20 cellular contexts compared by ENCODE assay signal in the genomic region with DNA sequence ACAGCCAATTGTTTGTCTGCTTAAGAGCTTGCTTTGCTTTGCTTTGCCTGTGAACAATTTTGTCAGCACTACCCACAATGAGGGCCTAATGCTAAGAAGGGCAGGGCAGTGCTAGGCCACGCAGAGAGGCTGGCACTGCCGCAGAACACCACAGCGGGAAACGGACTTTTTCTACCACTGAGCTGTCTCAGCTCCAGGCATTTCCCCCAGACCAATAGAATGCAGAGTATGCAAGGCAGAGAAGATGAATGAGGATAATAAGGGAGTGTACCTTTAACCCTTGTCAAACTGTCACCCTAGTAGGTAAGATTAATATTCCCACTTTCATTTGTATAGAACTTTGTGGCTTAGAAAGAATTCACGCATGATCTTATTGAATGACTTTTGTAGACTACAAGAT.
DNase-seq lines count a peak whose midpoint lies in the region; ATAC-seq and TF ChIP-seq lines count a peak whose summit lies in the region.
"Had no signal": no experiment of that assay in that cellular context is flagged by ENCODE, and none has a peak within 500 bp of the region (broad histone marks: within the 10 kb centered on the region; RNA-seq: fewer than 3 reads in every experiment).

No MANE protein-coding gene starts in this region.

- H3K27me3 Mint-ChIP-seq in activated CD8-positive, alpha-beta T cell treated with anti-CD3 and anti-CD28 coated beads, Interleukin-2, amount 10 ng/mL, durations not matched to agents 7 days and 5 days (ENCODE audit: low read depth) = peaks cover 18% of the 10 kb centered on the region
- H3K27me3 Mint-ChIP-seq: CD4-positive, CD25-positive, alpha-beta regulatory T cell had no signal

- peaks cover 25% of the 10 kb centered on the region for H3K4me1 Mint-ChIP-seq in activated CD8-positive, alpha-beta T cell treated with anti-CD3 and anti-CD28 coated beads, Interleukin-2, amount 10 ng/mL, durations not matched to agents 7 days and 5 days (ENCODE audit: low read depth)

- peaks cover 2% of the 10 kb centered on the region for H3K36me3 Mint-ChIP-seq in activated CD8-positive, alpha-beta T cell treated with anti-CD3 and anti-CD28 coated beads, Interleukin-2, amount 10 ng/mL, durations not matched to agents 7 days and 5 days (ENCODE audit: low read depth)

- H3K4me2 ChIP-seq in smooth muscle cell = peak overlapping the region; percentile 4
- H3K4me2 ChIP-seq: KMS-11 had no signal

- TF ChIP-seq CTCF in coronary artery (IDR thresholded peaks at IDR 0.05) = no peak
- TF ChIP-seq CTCF in right atrium auricular region (IDR thresholded peaks at IDR 0.05) = no peak
- TF ChIP-seq CTCF in smooth muscle cell (IDR thresholded peaks at IDR 0.05; ENCODE audit: borderline replicate concordance, insufficient read depth, poor library complexity, severe bottlenecking) = no peak

- H3K27me3 ChIP-seq in right atrium auricular region = no peaks in the 10 kb centered on the region
- H3K27me3 ChIP-seq in smooth muscle cell (ENCODE audit: low read depth) = no peaks in the 10 kb centered on the region
- H3K27me3 ChIP-seq: BE2C had no signal

- 33% methylated on average over 5 of the region's 5 CpGs for WGBS in smooth muscle cell (ENCODE audit: low lambda C conversion rate)

- peaks cover 6% of the 10 kb centered on the region for H3K9me3 Mint-ChIP-seq in activated CD8-positive, alpha-beta T cell treated with anti-CD3 and anti-CD28 coated beads, Interleukin-2, amount 10 ng/mL, durations not matched to agents 7 days and 5 days (ENCODE audit: insufficient read depth)

- ATAC-seq in Right ventricle myocardium inferior = peak; percentile 30
- ATAC-seq in activated CD8-positive, alpha-beta T cell treated with anti-CD3 and anti-CD28 coated beads, Interleukin-2, amount 10 ng/mL, durations not matched to agents 7 days and 5 days = no peak

- H3K4me1 ChIP-seq in right atrium auricular region (peaks cover 0 to 33% of the 10 kb centered on the region in 2 donors), smooth muscle cell (ENCODE audit: low read depth) (peaks cover 5% of the 10 kb centered on the region)
- H3K4me1 ChIP-seq: BE2C had no signal

- H3K9me3 ChIP-seq in right atrium auricular region (no peaks in the 10 kb centered on the region), smooth muscle cell (replicated peaks; ENCODE audit: low read depth) (no peaks in the 10 kb centered on the region)
- H3K9me3 ChIP-seq: BE2C had no signal

- peaks cover 41% of the 10 kb centered on the region for H3K79me2 ChIP-seq in smooth muscle cell (ENCODE audit: low read depth)

- POLR2A ChIA-PET in activated CD8-positive, alpha-beta T cell treated with anti-CD3 and anti-CD28 coated beads, Interleukin-2, amount 10 ng/mL, durations not matched to agents 7 days and 5 days (lab: Charles Lee) = no interaction called here

- intact Hi-C loops in Right ventricle myocardium inferior (cut with DNase I) = no loop called here
- intact Hi-C loops in cardiac septum (cut with DNase I) = no loop called here

- H3K4me3 ChIP-seq in coronary artery = no peak overlapping the region
- H3K4me3 ChIP-seq in right atrium auricular region = no peak overlapping the region
- no peak overlapping the region for H3K4me3 ChIP-seq in smooth muscle cell

- H2AFZ ChIP-seq in smooth muscle cell (ENCODE audit: low read depth) = no peak overlapping the region

- H3K36me3 ChIP-seq in right atrium auricular region = no peaks in the 10 kb centered on the region
- no peaks in the 10 kb centered on the region for H3K36me3 ChIP-seq in smooth muscle cell (ENCODE audit: low read depth)
- H3K36me3 ChIP-seq: BE2C had no signal

- H4K20me1 ChIP-seq in smooth muscle cell (ENCODE audit: low read depth) = no peaks in the 10 kb centered on the region

- DNase-seq in Right ventricle myocardium inferior (ENCODE audit: missing footprints) = no peak
- DNase-seq in cardiac septum (ENCODE audit: low spot score) = no peak
- no peak for DNase-seq in coronary artery (ENCODE audit: low spot score)
- no peak for DNase-seq in right atrium auricular region (ENCODE audit: low spot score)
- no peak for DNase-seq in smooth muscle cell (lab: John Stamatoyannopoulos, UW; ENCODE audit: unreplicated experiment)
- no peak for DNase-seq in hepatic stellate cell (ENCODE audit: low spot score)
- DNase-seq in activated CD8-positive, alpha-beta T cell treated with anti-CD3 and anti-CD28 coated beads, Interleukin-2, amount 10 ng/mL, durations not matched to agents 7 days and 5 days = no peak
- no peak for DNase-seq in NCI-H526 (lab: John Stamatoyannopoulos, UW)
- DNase-seq: 8988T; BE2C; CD4-positive, CD25-positive, alpha-beta regulatory T cell; COR-L47; GDM1; H9; MV-4-11; NCI-H1417; NCI-H187 treated with DMSO at 0.1 percent for 48 hours; NCI-H345; NCI-H524 treated with DMSO at 0.1 percent for 48 hours had no signal

- H3K27ac ChIP-seq in coronary artery (peak overlapping the region; percentile 42 to 66), right atrium auricular region (peak overlapping the region; percentile 63 to 70), smooth muscle cell (ENCODE audit: low read depth) (peak overlapping the region; percentile 69)
- H3K27ac ChIP-seq: KMS-11 had no signal

- H3K27ac Mint-ChIP-seq in activated CD8-positive, alpha-beta T cell treated with anti-CD3 and anti-CD28 coated beads, Interleukin-2, amount 10 ng/mL, durations not matched to agents 7 days and 5 days = no peak overlapping the region
- H3K27ac Mint-ChIP-seq: H9 had no signal

- no peak overlapping the region for H3K9ac ChIP-seq in smooth muscle cell (ENCODE audit: low read depth)
- H3K9ac ChIP-seq: KMS-11 had no signal

- peaks cover 8% of the 10 kb centered on the region for H3F3A ChIP-seq in smooth muscle cell (ENCODE audit: low read depth)

- no peak overlapping the region for H3K4me3 Mint-ChIP-seq in activated CD8-positive, alpha-beta T cell treated with anti-CD3 and anti-CD28 coated beads, Interleukin-2, amount 10 ng/mL, durations not matched to agents 7 days and 5 days
- H3K4me3 Mint-ChIP-seq: CD4-positive, CD25-positive, alpha-beta regulatory T cell; H9 had no signal

- CTCF ChIA-PET in activated CD8-positive, alpha-beta T cell treated with anti-CD3 and anti-CD28 coated beads, Interleukin-2, amount 10 ng/mL, durations not matched to agents 7 days and 5 days (lab: Charles Lee) = interaction anchor here (1.0 to 9.1 kb wide), 5 partner anchors 13 to 54 kb away, joined by 3 to 64 read pairs (median 4); no protein-coding TSS in a partner anchor
